27 cellular contexts compared by ENCODE assay signal in the genomic region with DNA sequence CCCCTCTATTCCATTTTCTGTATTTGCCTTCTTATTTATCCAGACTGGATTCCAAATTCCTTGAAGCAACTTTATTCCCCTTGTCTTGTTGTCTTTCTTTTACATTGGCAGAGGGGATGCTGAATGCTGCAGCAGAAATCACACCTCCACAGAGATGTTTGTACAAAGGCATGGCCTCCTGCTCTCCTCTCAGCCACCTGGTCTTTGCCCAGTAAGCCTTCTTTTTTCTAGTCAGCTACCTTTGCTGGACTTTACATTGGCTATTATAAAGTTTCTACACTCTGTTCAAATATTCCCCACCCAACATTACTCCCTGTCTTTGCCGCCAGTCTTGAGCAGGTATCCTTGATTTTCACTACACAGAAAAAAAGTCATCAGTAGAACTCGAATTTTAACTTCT.
DNase-seq lines count a peak whose midpoint lies in the region; ATAC-seq and TF ChIP-seq lines count a peak whose summit lies in the region.
"Had no signal": no experiment of that assay in that cellular context is flagged by ENCODE, and none has a peak within 500 bp of the region (broad histone marks: within the 10 kb centered on the region; RNA-seq: fewer than 3 reads in every experiment).

No MANE protein-coding gene starts in this region.

- H3K27me3 ChIP-seq in GM23248 (replicated peaks; ENCODE audit: insufficient read depth) = no peaks in the 10 kb centered on the region
- H3K27me3 ChIP-seq in mammary epithelial cell (ENCODE audit: insufficient read depth, low read length) = no peaks in the 10 kb centered on the region
- no peaks in the 10 kb centered on the region for H3K27me3 ChIP-seq in mesenchymal stem cell (ENCODE audit: control insufficient read depth in 1 of 2, insufficient read depth in 1 of 2, low read length in 2 of 2)
- no peaks in the 10 kb centered on the region for H3K27me3 ChIP-seq in stomach
- H3K27me3 ChIP-seq: esophagus squamous epithelium had no signal

- no peak overlapping the region for H3K4ac ChIP-seq in mesenchymal stem cell (ENCODE audit: low read depth in 1 of 2, low read length in 2 of 2)

- H3K4me1 ChIP-seq in GM23248 (ENCODE audit: insufficient read depth) (peaks cover 85% of the 10 kb centered on the region), mammary epithelial cell (ENCODE audit: insufficient read depth, low read length) (peaks cover 31% of the 10 kb centered on the region), mesenchymal stem cell (ENCODE audit: control insufficient read depth, insufficient read depth, low read depth, low read length) (peaks cover 12% of the 10 kb centered on the region), stomach (peaks cover 27 to 79% (median 54%) of the 10 kb centered on the region in 4 donors)

- no peak overlapping the region for H2BK12ac ChIP-seq in mesenchymal stem cell (ENCODE audit: low read length in 2 of 2)

- H3K14ac ChIP-seq in mesenchymal stem cell (ENCODE audit: low read length in 2 of 2) = no peak overlapping the region

- TF ChIP-seq EP300 in stomach (IDR thresholded peaks at IDR 0.05) = no peak

- DNase-seq in GM23248 (no peak), mammary epithelial cell (no peak), mesenchymal stem cell (no peak), stomach (no peak), superior temporal gyrus (ENCODE audit: extremely low spot score) (no peak)
- no peak for DNase-seq in stimulated activated CD4-positive, alpha-beta T cell treated with anti-CD3 and anti-CD28 coated beads, Interleukin-4, amount 100 ng/mL, for 4 hours
- DNase-seq in activated CD8-positive, alpha-beta memory T cell treated with anti-CD3 and anti-CD28 coated beads, Interleukin-2, amount 50 U/mL, for 48 hours = no peak
- DNase-seq: activated CD4-positive, alpha-beta T cell treated with anti-CD3 and anti-CD28 coated beads, Interleukin-2, amount 50 U/mL, for 4 hours; activated T-cell treated with anti-CD3 and anti-CD28 coated beads, Interleukin-2, amount 50 U/mL, for 72 hours; C1 segment of cervical spinal cord; COR-L47; esophagus squamous epithelium; H9; hypothalamus; immature natural killer cell; mesendoderm; naive B cell; NCI-H1436; NCI-H2081 treated with DMSO at 0.1 percent for 48 hours; nucleus accumbens; SIG-M5; stimulated activated naive CD4-positive, alpha-beta T cell treated with Interleukin-2 at 50 U/mL for 16 hours; trophoblast cell had no signal

- peaks cover 17% of the 10 kb centered on the region for H4K20me1 ChIP-seq in GM23248 (ENCODE audit: insufficient read depth)
- no peaks in the 10 kb centered on the region for H4K20me1 ChIP-seq in mammary epithelial cell (ENCODE audit: insufficient read depth, low read length)

- WGBS in GM23248 (ENCODE audit: low coverage in 1 of 2, low lambda C conversion rate in 2 of 2, missing lambda C conversion rate in 2 of 2), 2 experiments = 92 to 93% methylated on average over 2 of the region's 2 CpGs
- 77% methylated on average over 2 of the region's 2 CpGs for WGBS in mammary epithelial cell (ENCODE audit: low coverage, missing lambda C conversion rate)
- 93% methylated on average over 2 of the region's 2 CpGs for WGBS in mesenchymal stem cell
- 38 to 56% (median 49%) methylated on average over 2 of the region's 2 CpGs for WGBS in stomach, 5 donors

- H3K9me2 ChIP-seq in GM23248 (ENCODE audit: insufficient read depth) = no peaks in the 10 kb centered on the region

- no peak overlapping the region for H4K8ac ChIP-seq in mesenchymal stem cell (ENCODE audit: low read length)

- H3K79me1 ChIP-seq in mesenchymal stem cell (replicated peaks; ENCODE audit: low read length, poor library complexity, severe bottlenecking) = peaks cover 2% of the 10 kb centered on the region

- no peak for ATAC-seq in GM21825 (IDR thresholded peaks at IDR 0.05; ENCODE audit: unreplicated experiment)
- ATAC-seq: activated CD4-positive, CD25-positive, alpha-beta regulatory T cell treated with anti-CD3 and anti-CD28 coated beads, Interleukin-2, amount 50 U/mL, for 24 hours; activated T-cell treated with anti-CD3 and anti-CD28 coated beads, Interleukin-2, amount 50 U/mL, for 72 hours; Panc1 had no signal

- H4K91ac ChIP-seq in mesenchymal stem cell (ENCODE audit: low read length) = no peak overlapping the region

- intact Hi-C loops in mammary epithelial cell (cut with micrococcal nuclease) = no loop called here
- intact Hi-C loops in stomach (cut with DNase I; ENCODE audit: low total_unique reads) = no loop called here

- no peak overlapping the region for H2AK5ac ChIP-seq in mesenchymal stem cell (ENCODE audit: low read length, severe bottlenecking)

- no peak overlapping the region for H3K23ac ChIP-seq in mesenchymal stem cell (ENCODE audit: low read length in 2 of 2)

- H3K4me3 ChIP-seq in GM23248 = peak overlapping the region; percentile 44; the same call in 1 of the 2 replicates
- no peak overlapping the region for H3K4me3 ChIP-seq in mammary epithelial cell (replicated peaks in 1 of 3; ENCODE audit: insufficient read depth in 1 of 3, low read depth in 2 of 3, low read length in 3 of 3)
- peak overlapping the region in 1 of 2 experiments; percentile 43 for H3K4me3 ChIP-seq in mesenchymal stem cell (ENCODE audit: insufficient read depth in 1 of 2, low read depth in 1 of 2, low read length in 2 of 2)
- H3K4me3 ChIP-seq in stomach = no peak overlapping the region
- H3K4me3 ChIP-seq: esophagus squamous epithelium, skin epidermis had no signal

- peak overlapping the region; percentile 55 for H3K4me2 ChIP-seq in GM23248 (ENCODE audit: unreplicated experiment)
- peak overlapping the region; percentile 46 for H3K4me2 ChIP-seq in mammary epithelial cell (ENCODE audit: insufficient read depth, low read depth, low read length)
- H3K4me2 ChIP-seq in mesenchymal stem cell (ENCODE audit: low read length, poor library complexity, severe bottlenecking) = no peak overlapping the region

- TF ChIP-seq CTCF in mammary epithelial cell (conservative IDR thresholded peaks at IDR 0.05 in 1 of 2, IDR thresholded peaks at IDR 0.05 in 1 of 2; ENCODE audit: extremely low read depth in 1 of 2, insufficient read depth in 1 of 2, low read depth in 1 of 2, low read length in 2 of 2) (no peak), stomach (IDR thresholded peaks at IDR 0.05) (no peak)

- H3K36me3 ChIP-seq in GM23248 (ENCODE audit: low read depth) (peaks cover 1% of the 10 kb centered on the region), mammary epithelial cell (ENCODE audit: insufficient read depth, low read length) (peaks cover 5% of the 10 kb centered on the region), mesenchymal stem cell (ENCODE audit: control insufficient read depth in 1 of 2, insufficient read depth in 2 of 2, low read depth in 1 of 2, low read length in 2 of 2) (peaks cover 10 to 55% of the 10 kb centered on the region in 2 experiments), stomach (peaks cover 0 to 3% (median 2%) of the 10 kb centered on the region in 4 donors)

- H3K79me2 ChIP-seq in GM23248 (ENCODE audit: insufficient read depth) (peaks cover 95% of the 10 kb centered on the region), mammary epithelial cell (ENCODE audit: insufficient read depth, low read length) (peaks cover 77% of the 10 kb centered on the region)

- in situ Hi-C loops in GM23248 (cut with MboI) (no loop called here), mammary epithelial cell (cut with MboI; ENCODE audit: low sequenced_read_pairs in 2 of 2) (no loop called here)

- H3K9ac ChIP-seq in GM23248 (peak overlapping the region; percentile 34; the same call in 1 of the 2 replicates), mammary epithelial cell (ENCODE audit: insufficient read depth, low read length) (no peak overlapping the region), mesenchymal stem cell (ENCODE audit: low read length) (peak overlapping the region; percentile 61)

- CTCF ChIA-PET in mammary epithelial cell (lab: Charles Lee; ENCODE audit: low non-redundant PET) = interaction anchor here (0.6 kb wide), 1 partner anchor 88 kb away, joined by 3 read pairs; no protein-coding TSS in a partner anchor

- no peak overlapping the region for H2BK120ac ChIP-seq in mesenchymal stem cell (ENCODE audit: low read depth, low read length)

- H2BK15ac ChIP-seq in mesenchymal stem cell (ENCODE audit: low read depth, poor library complexity, severe bottlenecking) = no peak overlapping the region

- dilution Hi-C loops in mammary epithelial cell (cut with HindIII; ENCODE audit: low sequenced_read_pairs) = no loop called here

- no peak overlapping the region for H2AFZ ChIP-seq in GM23248
- no peak overlapping the region for H2AFZ ChIP-seq in mammary epithelial cell (ENCODE audit: low read depth, low read length)
- H2AFZ ChIP-seq in mesenchymal stem cell (ENCODE audit: low read depth, low read length) = no peak overlapping the region

- no peak overlapping the region for H2BK5ac ChIP-seq in mesenchymal stem cell (ENCODE audit: low read depth, low read length, poor library complexity, severe bottlenecking)

- BruUV-seq in mammary epithelial cell (replicated peaks; lab: Mats Ljungman, UMichigan) = no TSS peak

- H3K18ac ChIP-seq in mesenchymal stem cell (ENCODE audit: low read depth in 1 of 2, low read length in 2 of 2) = no peak overlapping the region

- H3K9me3 ChIP-seq in GM23248 (ENCODE audit: low read depth) (no peaks in the 10 kb centered on the region), mammary epithelial cell (replicated peaks; ENCODE audit: insufficient read depth, low read length) (no peaks in the 10 kb centered on the region), mesenchymal stem cell (ENCODE audit: control insufficient read depth, low read length) (no peaks in the 10 kb centered on the region), stomach (no peaks in the 10 kb centered on the region)
- H3K9me3 ChIP-seq: esophagus squamous epithelium had no signal

- TF ChIP-seq POLR2A in stomach (IDR thresholded peaks at IDR 0.05) = no peak

- H3F3A ChIP-seq in GM23248 (ENCODE audit: insufficient read depth) = peaks cover 91% of the 10 kb centered on the region

- H3K27ac ChIP-seq in GM23248 = peak overlapping the region; percentile 81
- H3K27ac ChIP-seq in mammary epithelial cell (ENCODE audit: insufficient read depth, low read depth, low read length) = no peak overlapping the region
- H3K27ac ChIP-seq in mesenchymal stem cell (ENCODE audit: low read length, poor library complexity, severe bottlenecking) = no peak overlapping the region
- H3K27ac ChIP-seq in stomach = peak overlapping the region in 3 of 5 donors; percentile 65 to 72 (median 65)

Comparison
In these comparisons a context has a peak if more than half of its experiments do, and no peak if none do; other contexts are left out.
1. H3K27ac ChIP-seq: peak in GM23248 (single experiment) and stomach (3 of 5); none in mammary epithelial cell (single experiment) and mesenchymal stem cell (single experiment).